Comparison of ENCODE assay signal across 8 cellular contexts in the genomic region with DNA sequence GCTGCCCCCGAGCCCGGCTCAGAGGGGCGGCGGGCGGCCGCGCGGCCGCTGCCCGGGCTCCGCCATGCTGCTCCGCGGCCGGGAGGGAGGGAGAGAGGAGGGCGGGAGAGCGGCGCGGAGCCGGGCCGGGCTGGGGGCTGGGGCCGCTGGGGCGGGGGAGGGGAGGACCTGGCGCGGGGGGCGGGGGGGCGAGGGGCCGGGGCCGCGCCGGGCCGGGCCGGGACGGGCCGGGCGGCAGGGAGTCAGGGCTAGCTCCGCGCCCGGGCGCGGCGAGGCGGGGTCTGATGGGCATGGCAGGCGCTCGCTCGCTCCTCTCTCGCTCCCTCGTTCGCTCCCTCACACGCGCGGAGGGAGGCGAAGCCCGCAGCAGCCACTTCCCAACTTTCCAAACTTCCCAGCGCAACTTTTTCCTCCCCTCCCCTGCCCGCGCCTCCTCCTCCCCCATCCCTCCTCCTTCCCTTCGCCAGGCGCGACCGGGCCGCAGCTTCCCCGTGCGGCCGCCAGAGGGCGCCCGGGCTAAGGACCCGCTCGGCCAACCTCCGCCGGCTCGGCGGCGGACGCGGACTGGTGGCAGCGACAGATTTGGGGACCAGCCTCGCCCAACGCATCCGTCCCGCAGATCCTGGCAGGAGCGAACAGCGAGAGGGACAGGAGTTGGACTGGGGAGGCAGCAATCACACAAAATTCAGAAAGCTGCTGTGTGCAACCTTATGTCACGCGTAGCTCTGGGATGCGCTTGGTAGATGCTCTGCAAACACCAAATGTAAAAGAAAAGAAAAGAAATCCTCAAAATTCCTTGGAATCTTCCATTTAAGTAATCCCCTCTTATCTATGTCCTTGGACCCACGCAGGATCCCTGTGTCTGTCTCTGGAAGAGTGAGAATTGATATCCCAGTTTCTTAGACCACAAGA. TPM values are rescaled to one million over a fixed set of nuclear protein-coding genes. Genes with fewer than 3 reads are reported as not detected.
DNase-seq lines count a peak whose midpoint lies in the region; ATAC-seq and TF ChIP-seq lines count a peak whose summit lies in the region.

A gene (minus strand): TSS at position 97 of the 912 bp plus-strand sequence.

- H3K4me1 Mint-ChIP-seq in naive thymus-derived CD8-positive, alpha-beta T cell = peaks cover 3 to 12% (median 8%) of the 10 kb centered on the region in 4 donors
- peaks cover 8% of the 10 kb centered on the region for H3K4me1 Mint-ChIP-seq in stimulated activated memory B cell treated with anti-CD40 and anti-IgM and Interleukin-4, amounts not matched to agents 10 μg/mL and 1 μg/mL and 100 μg/mL, for 72 hours

- intact Hi-C loops in OCI-LY7 (cut with micrococcal nuclease; ENCODE audit: unreplicated experiment) = no loop called here

- H3K4me2 ChIP-seq in OCI-LY7 (ENCODE audit: low read length) = no peak within 1 kb of the TSS

- H3K27ac ChIP-seq in AG04450 (ENCODE audit: low read depth, low read length) (no peak within 1 kb of the TSS), OCI-LY7 (ENCODE audit: low read depth, low read length, poor library complexity, severe bottlenecking) (no peak within 1 kb of the TSS)

- BruUV-seq in OCI-LY7 (replicated peaks; lab: Mats Ljungman, UMichigan) = no TSS peak

- CTCF ChIA-PET in AG04450 (lab: Charles Lee) (interaction anchor here (0.6 to 3.2 kb wide), 24 partner anchors 8 to 811 kb away, joined by 3 to 26 read pairs (median 4); a partner anchor contains a TSS), OCI-LY7 (lab: Charles Lee; ENCODE audit: unreplicated experiment) (no interaction called here)

- peak within 1 kb of the TSS in 1 of 10 donors; percentile 24 for H3K27ac Mint-ChIP-seq in naive thymus-derived CD8-positive, alpha-beta T cell
- H3K27ac Mint-ChIP-seq in stimulated activated memory B cell treated with anti-CD40 and anti-IgM and Interleukin-4, amounts not matched to agents 10 μg/mL and 1 μg/mL and 100 μg/mL, for 72 hours = no peak within 1 kb of the TSS

- no peaks in the 10 kb centered on the region for H3K36me3 ChIP-seq in OCI-LY7 (ENCODE audit: insufficient read depth, low read length)

- peaks cover 39 to 67% (median 58%) of the 10 kb centered on the region in 5 donors for H3K27me3 Mint-ChIP-seq in naive thymus-derived CD8-positive, alpha-beta T cell
- H3K27me3 Mint-ChIP-seq in stimulated activated memory B cell treated with anti-CD40 and anti-IgM and Interleukin-4, amounts not matched to agents 10 μg/mL and 1 μg/mL and 100 μg/mL, for 72 hours = peaks cover 56% of the 10 kb centered on the region

- H3K36me3 Mint-ChIP-seq in naive thymus-derived CD8-positive, alpha-beta T cell = peaks cover 0 to 7% (median 0%) of the 10 kb centered on the region in 3 donors
- no peaks in the 10 kb centered on the region for H3K36me3 Mint-ChIP-seq in stimulated activated memory B cell treated with anti-CD40 and anti-IgM and Interleukin-4, amounts not matched to agents 10 μg/mL and 1 μg/mL and 100 μg/mL, for 72 hours

- no peaks in the 10 kb centered on the region for H3K9me2 ChIP-seq in OCI-LY7 (ENCODE audit: insufficient read depth, low read length)

- H3K4me3 ChIP-seq in AG04450 (ENCODE audit: low read depth, low read length) (peak within 1 kb of the TSS; percentile 54), OCI-LY7 (ENCODE audit: low read depth, low read length, poor library complexity, severe bottlenecking) (no peak within 1 kb of the TSS)

- TF ChIP-seq CTCF in AG04450 (IDR thresholded peaks at IDR 0.05; ENCODE audit: low read depth, low read length) = peak; percentile 86
- peak; percentile 84 for TF ChIP-seq CTCF in OCI-LY7 (conservative IDR thresholded peaks at IDR 0.05; ENCODE audit: low read length)

- no peaks in the 10 kb centered on the region for H3K79me2 ChIP-seq in OCI-LY7 (ENCODE audit: insufficient read depth, low read depth, low read length)

- peak within 1 kb of the TSS; percentile 63 to 88 (median 76) for H3K4me3 Mint-ChIP-seq in naive thymus-derived CD8-positive, alpha-beta T cell
- H3K4me3 Mint-ChIP-seq in stimulated activated memory B cell treated with anti-CD40 and anti-IgM and Interleukin-4, amounts not matched to agents 10 μg/mL and 1 μg/mL and 100 μg/mL, for 72 hours = peak within 1 kb of the TSS; percentile 61

- H2AFZ ChIP-seq in OCI-LY7 (ENCODE audit: low read length) = no peak within 1 kb of the TSS

- no peaks in the 10 kb centered on the region for H3K4me1 ChIP-seq in OCI-LY7 (ENCODE audit: insufficient read depth, low read length, poor library complexity, severe bottlenecking)

- DNase-seq in AG04450 (ENCODE audit: low read depth, low spot score) (no peak), OCI-LY7 (ENCODE audit: low spot score) (peak; percentile 28), activated T-helper 1 cell treated with Interleukin-2 at 50 U/mL for 16 hours (ENCODE audit: low read depth) (peak; percentile 46), fibroblast of peridontal ligament (ENCODE audit: extremely low read depth) (peak; percentile 67)
- DNase-seq in naive thymus-derived CD8-positive, alpha-beta T cell = peak; percentile 27 to 68 (median 54)

- ATAC-seq in GM18868 (IDR thresholded peaks at IDR 0.05; ENCODE audit: unreplicated experiment) (peak; percentile 93), HG03139 (IDR thresholded peaks at IDR 0.05; ENCODE audit: unreplicated experiment) (peak; percentile 81)
- peak; percentile 64 to 80 for ATAC-seq in naive thymus-derived CD8-positive, alpha-beta T cell
- peak; percentile 62 for ATAC-seq in stimulated activated memory B cell treated with anti-CD40 and anti-IgM and Interleukin-4, amounts not matched to agents 10 μg/mL and 1 μg/mL and 100 μg/mL, for 72 hours

- H4K20me1 ChIP-seq in OCI-LY7 (ENCODE audit: insufficient read depth, low read length) = no peaks in the 10 kb centered on the region

- POLR2A ChIA-PET in AG04450 (lab: Yijun Ruan, JAX) = no interaction called here
- POLR2A ChIA-PET in OCI-LY7 (lab: Charles Lee) = interaction anchor here (0.5 kb wide), 1 partner anchor 150 kb away, joined by 4 read pairs; no protein-coding TSS in a partner anchor
- POLR2A ChIA-PET in naive thymus-derived CD8-positive, alpha-beta T cell (lab: Charles Lee) = no interaction called here

- peaks cover 0 to 2% (median 0%) of the 10 kb centered on the region in 9 donors for H3K9me3 Mint-ChIP-seq in naive thymus-derived CD8-positive, alpha-beta T cell
- H3K9me3 Mint-ChIP-seq in stimulated activated memory B cell treated with anti-CD40 and anti-IgM and Interleukin-4, amounts not matched to agents 10 μg/mL and 1 μg/mL and 100 μg/mL, for 72 hours = no peaks in the 10 kb centered on the region

- H3K9me3 ChIP-seq in AG04450 (ENCODE audit: control insufficient read depth, insufficient read depth, low read length) (no peaks in the 10 kb centered on the region; the same call in 1 of the 2 replicates), OCI-LY7 (ENCODE audit: low read length) (no peaks in the 10 kb centered on the region)

- H3K27me3 ChIP-seq in AG04450 (ENCODE audit: control insufficient read depth, insufficient read depth, low read length) = peaks cover 35% of the 10 kb centered on the region

RNA-seq across cellular contexts. Expression of the gene that starts here (rescaled TPM):
- polyA plus RNA-seq in AG04450 (2011; rRNA removed) = not detected in 2 replicates
- polyA minus RNA-seq in AG04450 (2011; rRNA and poly(A)+ RNA removed) = 0.04 TPM in 1 of 2 replicates, not detected in the other
- not detected in 2 replicates for total RNA-seq in OCI-LY7 (2014; rRNA removed; shearing (Covaris generic))
- not detected in 2 replicates for total RNA-seq in OCI-LY7 (2022)
- not detected for total RNA-seq in naive thymus-derived CD8-positive, alpha-beta T cell
- not detected for polyA plus RNA-seq in naive thymus-derived CD8-positive, alpha-beta T cell

Comparison
In these comparisons a context has a peak if more than half of its experiments do, and no peak if none do; other contexts are left out.
1. Peak in DNase-seq in OCI-LY7; RNA of the gene not detected or under 1 TPM.
2. Peak in DNase-seq and ATAC-seq in naive thymus-derived CD8-positive, alpha-beta T cell; RNA of the gene not detected or under 1 TPM.